Comparison of ENCODE assay signal across 28 cellular contexts in the genomic region with DNA sequence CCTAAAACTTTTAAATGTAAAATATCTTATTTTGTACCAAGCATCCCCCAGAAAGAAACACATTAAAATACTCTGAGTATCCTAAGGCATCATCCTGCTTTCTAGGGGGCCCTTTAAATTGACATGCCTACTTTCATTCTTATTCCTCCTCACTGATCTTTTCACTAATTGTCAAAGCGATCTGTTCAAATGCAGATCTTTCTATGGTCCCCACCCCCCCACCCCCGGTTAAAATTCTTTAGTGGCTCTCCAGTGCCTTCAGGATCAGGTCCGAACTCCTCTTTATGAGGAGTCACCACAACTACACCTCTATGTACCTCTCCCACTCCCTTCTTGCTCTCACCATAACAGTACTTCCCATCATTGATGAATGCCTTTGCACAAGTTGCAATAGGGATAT.
"Had no signal": no experiment of that assay in that cellular context is flagged by ENCODE, and none has a peak within 500 bp of the region (broad histone marks: within the 10 kb centered on the region; RNA-seq: fewer than 3 reads in every experiment).

No MANE protein-coding gene starts in this region.

- H3K27me3 ChIP-seq: brain microvascular endothelial cell, cardiac muscle cell, MG63 had no signal

- H3K9me3 ChIP-seq: MG63 had no signal

- H3K4me3 ChIP-seq: cardiac muscle cell, MG63, SK-N-MC had no signal

- H3K27ac ChIP-seq: brain microvascular endothelial cell, cardiac muscle cell, SK-N-MC had no signal

- DNase-seq: activated CD4-positive, alpha-beta memory T cell treated with anti-CD3 and anti-CD28 coated beads, Interleukin-2, amount 10 ng/mL, durations not matched to agents 7 days and 5 days; activated CD4-positive, alpha-beta T cell treated with anti-CD3 and anti-CD28 coated beads, Interleukin-2, amount 50 U/mL, for 1 hour; activated CD4-positive, CD25-positive, alpha-beta regulatory T cell; activated gamma-delta T cell treated with Interleukin-2 at 50 U/mL for 16 hours; activated naive CD4-positive, alpha-beta T cell treated with anti-CD3 and anti-CD28 coated beads, Interleukin-2, amount 10 ng/mL, durations not matched to agents 7 days and 5 days; activated naive CD8-positive, alpha-beta T cell treated with anti-CD3 and anti-CD28 coated beads for 36 hours; activated T-cell treated with anti-CD3 and anti-CD28 coated beads for 4 hours; activated T-cell treated with anti-CD3 and anti-CD28 coated beads, Interleukin-2, amount 50 U/mL, for 72 hours; brain microvascular endothelial cell; MG63; MV-4-11; NCI-H1092 treated with DMSO at 0.1 percent for 48 hours; NCI-H1417 treated with DMSO at 0.1 percent for 48 hours; NCI-H1694; NCI-H2029; NCI-H2107; NCI-H2171 treated with DMSO at 0.1 percent for 48 hours; NCI-H345; NCI-H510A; NCI-H526 treated with DMSO at 0.1 percent for 48 hours; NCI-H82; OCI-M1; RPMI8226; T-cell; T-helper 2 cell; T1000 had no signal
